Comparison of ENCODE assay signal across 1 cellular context in genomic region chr16:8537691-8538342, GRCh38.
TF ChIP-seq lines count a peak whose summit lies in the region.

No MANE protein-coding gene starts in this region.

TF ChIP-seq in HepG2, 621 proteins besides CTCF, POLR2A, EP300 and RAD21 (continued from another document and continues in another):
- 0 out of 4 replicates have a peak, but pooled peaks of 1 of the 2 experiments have one; percentile 59 for TF ChIP-seq HMGXB4 (CRISPR knock-in tag; IDR thresholded peaks at IDR 0.05; ENCODE audit: borderline replicate concordance in 1 of 2, low read depth in 1 of 2)
- no peak for TF ChIP-seq ZNF263 (CRISPR knock-in tag; IDR thresholded peaks at IDR 0.05)
- no peak for TF ChIP-seq ZNF34 (CRISPR knock-in tag; IDR thresholded peaks at IDR 0.05; ENCODE audit: borderline replicate concordance)
- TF ChIP-seq CAMTA2 (CRISPR knock-in tag; IDR thresholded peaks at IDR 0.05; ENCODE audit: borderline replicate concordance) = no peak
- TF ChIP-seq EHMT2 (IDR thresholded peaks at IDR 0.05; ENCODE audit: borderline replicate concordance, low read depth, low read length) = peak; percentile 61; the same call in 1 of the 2 replicates
- 0 out of 2 replicates have a peak, but pooled peaks have one; percentile 58 for TF ChIP-seq HNRNPUL1 (IDR thresholded peaks at IDR 0.05; ENCODE audit: low read depth, low read length)
- TF ChIP-seq ZNF562 (CRISPR knock-in tag; IDR thresholded peaks at IDR 0.05; ENCODE audit: borderline replicate concordance) = no peak
- TF ChIP-seq SNAI1 (CRISPR knock-in tag; IDR thresholded peaks at IDR 0.05; ENCODE audit: borderline replicate concordance) = no peak
- peak; percentile 65; the same call in 1 of the 2 replicates for TF ChIP-seq ATF1 (CRISPR knock-in tag; IDR thresholded peaks at IDR 0.05)
- peak; percentile 26; the same call in 1 of the 2 replicates for TF ChIP-seq ZNF317 (CRISPR knock-in tag; IDR thresholded peaks at IDR 0.05)
- no peak for TF ChIP-seq HNRNPH1 (optimal IDR thresholded peaks at IDR 0.05; ENCODE audit: low read depth, low read length)
- TF ChIP-seq ZBTB1 (CRISPR knock-in tag; IDR thresholded peaks at IDR 0.05; ENCODE audit: borderline replicate concordance) = no peak
- TF ChIP-seq TFE3 (CRISPR knock-in tag; IDR thresholded peaks at IDR 0.05) = no peak
- no peak for TF ChIP-seq KAT8 (CRISPR knock-in tag; IDR thresholded peaks at IDR 0.05)
- no peak for TF ChIP-seq THAP7 (CRISPR knock-in tag; IDR thresholded peaks at IDR 0.05)
- peak in 1 of 2 experiments; percentile 52; a peak in 2 of 4 replicates for TF ChIP-seq ATF4 (CRISPR knock-in tag; IDR thresholded peaks at IDR 0.05)
- no peak for TF ChIP-seq ZNF274 (CRISPR knock-in tag; IDR thresholded peaks at IDR 0.05)
- peak; percentile 90; the same call in 1 of the 2 replicates for TF ChIP-seq NFKBIZ (CRISPR knock-in tag; IDR thresholded peaks at IDR 0.05)
- no peak for TF ChIP-seq ZNF354B (CRISPR knock-in tag; IDR thresholded peaks at IDR 0.05)
- TF ChIP-seq AHR (CRISPR knock-in tag; IDR thresholded peaks at IDR 0.05) = no peak
- TF ChIP-seq ZNF235 (CRISPR knock-in tag; IDR thresholded peaks at IDR 0.05; ENCODE audit: borderline replicate concordance) = no peak
- no peak for TF ChIP-seq CEBPB (IDR thresholded peaks at IDR 0.05; ENCODE audit: borderline replicate concordance, low read depth, low read length)
- TF ChIP-seq ZNF510 (CRISPR knock-in tag; IDR thresholded peaks at IDR 0.05; ENCODE audit: low read depth) = 0 out of 2 replicates have a peak, but pooled peaks have one; percentile 21
- TF ChIP-seq ZNF331 (CRISPR knock-in tag; IDR thresholded peaks at IDR 0.05) = peak; percentile 30; the same call in 1 of the 2 replicates
- no peak for TF ChIP-seq GTF3A (CRISPR knock-in tag; conservative IDR thresholded peaks at IDR 0.05)
- TF ChIP-seq TCF12 (IDR thresholded peaks at IDR 0.05) = no peak
- no peak for TF ChIP-seq TCF12 (CRISPR knock-in tag; IDR thresholded peaks at IDR 0.05)
- no peak for TF ChIP-seq ZFAT (CRISPR knock-in tag; conservative IDR thresholded peaks at IDR 0.05)
- TF ChIP-seq ESRRA (CRISPR knock-in tag; IDR thresholded peaks at IDR 0.05; ENCODE audit: low read depth) = 0 out of 2 replicates have a peak, but pooled peaks have one; percentile 46
- TF ChIP-seq GMEB1 (CRISPR knock-in tag; IDR thresholded peaks at IDR 0.05; ENCODE audit: borderline replicate concordance) = 0 out of 2 replicates have a peak, but pooled peaks have one; percentile 19
- TF ChIP-seq IKZF5 (CRISPR knock-in tag; IDR thresholded peaks at IDR 0.05) = peak; percentile 39
- TF ChIP-seq ZBTB2 (CRISPR knock-in tag; IDR thresholded peaks at IDR 0.05; ENCODE audit: low read depth) = no peak
- peak; percentile 48 for TF ChIP-seq DPF2 (CRISPR knock-in tag; IDR thresholded peaks at IDR 0.05; ENCODE audit: borderline replicate concordance, low read depth)
- no peak for TF ChIP-seq CBFB (CRISPR knock-in tag; IDR thresholded peaks at IDR 0.05)
- TF ChIP-seq NR1H2 (CRISPR knock-in tag; IDR thresholded peaks at IDR 0.05; ENCODE audit: borderline replicate concordance, low read depth) = no peak
- TF ChIP-seq ZNF780A (CRISPR knock-in tag; IDR thresholded peaks at IDR 0.05) = no peak
- TF ChIP-seq NFIC (IDR thresholded peaks at IDR 0.05; ENCODE audit: low read length) = peak; percentile 90
- TF ChIP-seq ZNF558 (CRISPR knock-in tag; IDR thresholded peaks at IDR 0.05; ENCODE audit: borderline replicate concordance) = 0 out of 2 replicates have a peak, but pooled peaks have one; percentile 11
- no peak for TF ChIP-seq ZBTB25 (CRISPR knock-in tag; IDR thresholded peaks at IDR 0.05)
- TF ChIP-seq HBP1 (CRISPR knock-in tag; IDR thresholded peaks at IDR 0.05; ENCODE audit: low read depth) = no peak
- peak; percentile 75; the same call in 1 of the 2 replicates for TF ChIP-seq HNF1B (CRISPR knock-in tag; IDR thresholded peaks at IDR 0.05)
- no peak for TF ChIP-seq TRIM24 (CRISPR knock-in tag; IDR thresholded peaks at IDR 0.05)
- no peak for TF ChIP-seq TSC22D2 (CRISPR knock-in tag; IDR thresholded peaks at IDR 0.05; ENCODE audit: borderline replicate concordance)
- TF ChIP-seq ZNF17 (CRISPR knock-in tag; IDR thresholded peaks at IDR 0.05) = no peak
- peak; percentile 22; the same call in 1 of the 2 replicates for TF ChIP-seq ARID4A (CRISPR knock-in tag; IDR thresholded peaks at IDR 0.05; ENCODE audit: borderline replicate concordance)
- 0 out of 2 replicates have a peak, but pooled peaks have one; percentile 57 for TF ChIP-seq SALL2 (CRISPR knock-in tag; IDR thresholded peaks at IDR 0.05)
- TF ChIP-seq IRX3 (CRISPR knock-in tag; IDR thresholded peaks at IDR 0.05; ENCODE audit: borderline replicate concordance, low read depth) = no peak
